Comparison of ENCODE assay signal across 9 cellular contexts in the genomic region with DNA sequence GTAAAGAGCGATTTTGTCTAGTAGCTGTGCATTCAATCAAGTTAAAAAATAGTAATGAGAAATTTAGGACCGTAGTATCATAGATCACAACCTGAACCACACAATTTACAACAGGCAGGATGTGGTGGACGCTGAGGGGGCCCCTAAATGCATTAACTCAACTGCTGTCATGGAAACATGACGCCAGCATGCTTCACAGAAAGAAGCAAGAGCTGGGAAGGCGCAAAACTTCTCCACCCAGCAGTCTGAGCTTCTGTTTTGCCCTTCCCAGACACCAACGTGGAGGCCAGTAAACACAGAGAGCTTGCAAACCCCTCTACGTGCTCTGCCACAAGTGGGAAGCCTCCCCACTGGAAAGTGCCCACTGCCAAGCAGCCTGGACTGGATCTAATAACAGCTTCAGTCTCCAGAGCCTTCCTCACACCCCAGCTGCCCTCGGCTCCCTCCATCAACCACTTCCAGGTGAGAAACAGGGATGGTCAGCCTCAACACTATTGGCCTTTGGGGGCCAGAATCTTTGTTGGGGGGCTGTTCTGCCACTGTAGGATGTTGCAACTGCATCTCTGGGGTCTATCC.
A peak's percentile ranks its signal among the peaks of the same experiment; 100 is the strongest.
DNase-seq lines count a peak whose midpoint lies in the region; ATAC-seq and TF ChIP-seq lines count a peak whose summit lies in the region.
"Had no signal": no experiment of that assay in that cellular context is flagged by ENCODE, and none has a peak within 500 bp of the region (broad histone marks: within the 10 kb centered on the region; RNA-seq: fewer than 3 reads in every experiment).

No MANE protein-coding gene starts in this region.

- no peaks in the 10 kb centered on the region for H3K27me3 Mint-ChIP-seq in CD4-positive, alpha-beta memory T cell
- no peaks in the 10 kb centered on the region for H3K27me3 Mint-ChIP-seq in activated B cell treated with CpG ODN at 0.5 μM for 24 hours

- peaks cover 38% of the 10 kb centered on the region for H3K4me1 ChIP-seq in CD4-positive, alpha-beta memory T cell (ENCODE audit: insufficient read depth, low read length)

- no peaks in the 10 kb centered on the region for H3K9me3 ChIP-seq in CD4-positive, alpha-beta memory T cell (ENCODE audit: control insufficient read depth in 1 of 2, low read length in 2 of 2)

- peaks cover 7 to 13% of the 10 kb centered on the region in 2 donors for H3K36me3 Mint-ChIP-seq in CD4-positive, alpha-beta memory T cell
- no peaks in the 10 kb centered on the region for H3K36me3 Mint-ChIP-seq in activated B cell treated with CpG ODN at 0.5 μM for 24 hours (ENCODE audit: low read depth)

- intact Hi-C loops in CD4-positive, alpha-beta memory T cell (cut with micrococcal nuclease), result no loop called here
- intact Hi-C loops in activated B cell treated with CpG ODN at 0.5 μM for 24 hours (cut with micrococcal nuclease), result no loop called here

- H3K4me1 Mint-ChIP-seq in CD4-positive, alpha-beta memory T cell, result peaks cover 36 to 56% (median 48%) of the 10 kb centered on the region in 4 donors
- peaks cover 26% of the 10 kb centered on the region for H3K4me1 Mint-ChIP-seq in activated B cell treated with CpG ODN at 0.5 μM for 24 hours

- H3K27me3 ChIP-seq in CD4-positive, alpha-beta memory T cell (ENCODE audit: insufficient read depth, low read length), result no peaks in the 10 kb centered on the region

- H3K27ac Mint-ChIP-seq in CD4-positive, alpha-beta memory T cell, result peak overlapping the region; percentile 77 to 91 (median 87)
- H3K27ac Mint-ChIP-seq in activated B cell treated with CpG ODN at 0.5 μM for 24 hours, result no peak overlapping the region
- H3K27ac Mint-ChIP-seq: nephron had no signal

- H3K36me3 ChIP-seq in CD4-positive, alpha-beta memory T cell (ENCODE audit: insufficient read depth, low read length), result no peaks in the 10 kb centered on the region

- peak overlapping the region in 7 of 8 donors; percentile 6 to 81 (median 53) for H3K4me3 Mint-ChIP-seq in CD4-positive, alpha-beta memory T cell
- H3K4me3 Mint-ChIP-seq in activated B cell treated with CpG ODN at 0.5 μM for 24 hours, result no peak overlapping the region
- H3K4me3 Mint-ChIP-seq: nephron had no signal

- ATAC-seq in HG02852 (IDR thresholded peaks at IDR 0.05; ENCODE audit: unreplicated experiment), result peak; percentile 64
- peak; percentile 54 for ATAC-seq in activated B cell treated with CpG ODN at 0.5 μM for 24 hours (ENCODE audit: low read depth)

- no peaks in the 10 kb centered on the region for H3K9me3 Mint-ChIP-seq in CD4-positive, alpha-beta memory T cell
- H3K9me3 Mint-ChIP-seq in activated B cell treated with CpG ODN at 0.5 μM for 24 hours, result no peaks in the 10 kb centered on the region
- H3K9me3 Mint-ChIP-seq: nephron had no signal

- peak; percentile 59 to 79 (median 66) for DNase-seq in CD4-positive, alpha-beta memory T cell
- DNase-seq in activated B cell treated with CpG ODN at 0.5 μM for 24 hours (no peak), KG1 (lab: John Stamatoyannopoulos, UW) (no peak), COLO668 (lab: John Stamatoyannopoulos, UW; ENCODE audit: unreplicated experiment) (no peak), cerebellar cortex (ENCODE audit: low spot score) (no peak)
- peak; percentile 28 for DNase-seq in effector CD8-positive, alpha-beta T cell (lab: John Stamatoyannopoulos, UW)
- DNase-seq in stimulated activated naive CD4-positive, alpha-beta T cell (lab: John Stamatoyannopoulos, UW), result peak in 4 of 6 experiments; percentile 32 to 71 (median 68)

- CTCF ChIA-PET in CD4-positive, alpha-beta memory T cell (lab: Charles Lee; ENCODE audit: partially characterized antibody), result interaction anchor here (0.9 to 1.9 kb wide), 9 partner anchors 9 to 428 kb away, joined by 3 to 11 read pairs (median 4); a partner anchor contains a TSS
- CTCF ChIA-PET in activated B cell treated with CpG ODN at 0.5 μM for 24 hours (lab: Charles Lee), result interaction anchor here (0.9 to 2.1 kb wide), 8 partner anchors 13 to 428 kb away, joined by 3 to 10 read pairs (median 6); no protein-coding TSS in a partner anchor

- H3K27ac ChIP-seq in CD4-positive, alpha-beta memory T cell (ENCODE audit: low read depth, low read length), result no peak overlapping the region

- POLR2A ChIA-PET in CD4-positive, alpha-beta memory T cell (lab: Charles Lee; ENCODE audit: partially characterized antibody), result interaction anchor here (1.0 to 2.8 kb wide), 7 partner anchors 10 to 332 kb away, joined by 3 to 12 read pairs (median 6); a partner anchor contains a TSS
- POLR2A ChIA-PET in activated B cell treated with CpG ODN at 0.5 μM for 24 hours (lab: Charles Lee), result interaction anchor here (0.7 to 1.1 kb wide), 2 partner anchors 15 to 152 kb away, joined by 3 to 5 read pairs; a partner anchor contains a TSS

- no peak for TF ChIP-seq CTCF in activated B cell treated with CpG ODN at 0.5 μM for 24 hours (IDR thresholded peaks at IDR 0.05)

- H3K4me3 ChIP-seq in CD4-positive, alpha-beta memory T cell (ENCODE audit: low read length in 2 of 2), result no peak overlapping the region

Comparison
In these comparisons a context has a peak if more than half of its experiments do, and no peak if none do; other contexts are left out.
1. DNase-seq: peak in CD4-positive, alpha-beta memory T cell (5 of 5), effector CD8-positive, alpha-beta T cell (single experiment) and stimulated activated naive CD4-positive, alpha-beta T cell (4 of 6); none in activated B cell treated with CpG ODN at 0.5 μM for 24 hours (single experiment), KG1 (single experiment), COLO668 (single experiment) and cerebellar cortex (single experiment).